ENCODE assay signal across 11 cellular contexts in the genomic region with DNA sequence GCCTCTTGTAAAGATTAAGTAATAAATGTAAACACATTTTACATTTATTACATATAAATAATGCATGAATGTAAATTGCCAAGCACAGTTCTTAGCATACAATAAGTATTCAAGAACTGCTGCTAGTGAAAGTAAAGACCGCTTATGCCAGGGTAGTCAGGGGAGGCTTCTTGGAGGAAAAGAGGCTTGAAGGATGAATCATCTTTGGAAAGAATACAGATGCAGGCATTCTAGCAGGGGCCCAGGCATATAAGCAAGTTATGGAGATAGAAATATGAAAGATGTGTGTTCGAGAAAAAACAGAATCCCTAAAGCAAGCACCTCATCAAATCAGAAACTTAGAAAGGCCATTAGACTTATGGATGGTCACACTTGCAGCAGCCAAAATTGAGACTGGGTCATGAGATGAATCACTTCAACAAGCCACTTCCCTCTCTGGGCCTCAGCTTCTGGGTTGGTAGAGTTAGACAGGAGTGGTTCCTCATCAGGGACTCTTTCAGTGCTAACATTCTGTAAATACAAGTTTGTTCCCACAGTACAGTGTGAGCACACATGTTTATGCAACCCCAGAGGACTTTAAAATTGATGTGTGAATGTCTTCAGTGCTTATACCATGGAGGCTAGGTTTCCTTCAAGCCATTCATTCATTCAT.
A peak's percentile ranks its signal among the peaks of the same experiment; 100 is the strongest.
DNase-seq lines count a peak whose midpoint lies in the region; ATAC-seq and TF ChIP-seq lines count a peak whose summit lies in the region.
"Had no signal": no experiment of that assay in that cellular context is flagged by ENCODE, and none has a peak within 500 bp of the region (broad histone marks: within the 10 kb centered on the region; RNA-seq: fewer than 3 reads in every experiment).

No MANE protein-coding gene starts in this region.

- no peak for TF ChIP-seq CTCF in GM10248 (IDR thresholded peaks at IDR 0.05; ENCODE audit: control extremely low read depth, extremely low read depth, low read depth, missing control alignments)
- no peak for TF ChIP-seq CTCF in fibroblast of mammary gland (conservative IDR thresholded peaks at IDR 0.05; ENCODE audit: control insufficient read depth, insufficient read depth, low read depth, low read length)

- no peak overlapping the region for H3K4me3 Mint-ChIP-seq in activated naive CD4-positive, alpha-beta T cell treated with anti-CD3 and anti-CD28 coated beads for 36 hours

- CTCF ChIA-PET in GM10248 (lab: Yijun Ruan, JAX): interaction anchor here (1.0 to 1.7 kb wide), 5 partner anchors 13 to 552 kb away, joined by 3 to 5 read pairs (median 3); no protein-coding TSS in a partner anchor
- CTCF ChIA-PET in activated naive CD4-positive, alpha-beta T cell treated with anti-CD3 and anti-CD28 coated beads for 36 hours (lab: Charles Lee): no interaction called here

- no peak overlapping the region for H3K27ac Mint-ChIP-seq in activated naive CD4-positive, alpha-beta T cell treated with anti-CD3 and anti-CD28 coated beads for 36 hours

- no peaks in the 10 kb centered on the region for H3K27me3 Mint-ChIP-seq in activated naive CD4-positive, alpha-beta T cell treated with anti-CD3 and anti-CD28 coated beads for 36 hours (ENCODE audit: low read depth)

- ATAC-seq in GM21723 (IDR thresholded peaks at IDR 0.05; ENCODE audit: unreplicated experiment) (peak; percentile 80), left ventricle myocardium superior (no peak)

- DNase-seq in GM10248 (ENCODE audit: extremely low spot score): peak; percentile 32
- DNase-seq in M059J (ENCODE audit: low read depth): peak; percentile 26
- peak; percentile 54 for DNase-seq in fibroblast of mammary gland (ENCODE audit: low read depth)
- no peak for DNase-seq in left ventricle myocardium superior
- no peak for DNase-seq in activated naive CD4-positive, alpha-beta T cell treated with anti-CD3 and anti-CD28 coated beads for 36 hours
- no peak for DNase-seq in activated CD4-positive, alpha-beta T cell treated with anti-CD3 and anti-CD28 coated beads, Interleukin-2, amount 50 U/mL, for 48 hours
- DNase-seq in cerebellar cortex (ENCODE audit: low spot score): no peak
- DNase-seq: activated CD4-positive, CD25-positive, alpha-beta regulatory T cell; DMS79 treated with DMSO at 0.1 percent for 48 hours; NCI-H2171 treated with DMSO at 0.1 percent for 48 hours had no signal

- no peak overlapping the region for H3K4me3 ChIP-seq in fibroblast of mammary gland (ENCODE audit: control insufficient read depth, low read depth, low read length)

- no peaks in the 10 kb centered on the region for H3K9me3 Mint-ChIP-seq in activated naive CD4-positive, alpha-beta T cell treated with anti-CD3 and anti-CD28 coated beads for 36 hours

- POLR2A ChIA-PET in GM10248 (lab: Yijun Ruan, JAX): no interaction called here

- peaks cover 5% of the 10 kb centered on the region for H3K4me1 Mint-ChIP-seq in activated naive CD4-positive, alpha-beta T cell treated with anti-CD3 and anti-CD28 coated beads for 36 hours (ENCODE audit: low read depth)

- intact Hi-C loops in left ventricle myocardium superior (cut with micrococcal nuclease): loop anchor here (5.0 kb wide), 1 partner anchor 443 kb away; no protein-coding TSS in a partner anchor
- intact Hi-C loops in activated naive CD4-positive, alpha-beta T cell treated with anti-CD3 and anti-CD28 coated beads for 36 hours (cut with micrococcal nuclease): loop anchor here (5.0 kb wide), 1 partner anchor 78 kb away; a partner anchor contains a TSS

- no peaks in the 10 kb centered on the region for H3K36me3 Mint-ChIP-seq in activated naive CD4-positive, alpha-beta T cell treated with anti-CD3 and anti-CD28 coated beads for 36 hours (ENCODE audit: low read depth)

Comparison
In these comparisons a context has a peak if more than half of its experiments do, and no peak if none do; other contexts are left out.
1. DNase-seq: peak in GM10248 (single experiment), M059J (single experiment) and fibroblast of mammary gland (single experiment); none in left ventricle myocardium superior (single experiment), activated naive CD4-positive, alpha-beta T cell treated with anti-CD3 and anti-CD28 coated beads for 36 hours (single experiment), activated CD4-positive, alpha-beta T cell treated with anti-CD3 and anti-CD28 coated beads, Interleukin-2, amount 50 U/mL, for 48 hours (0 of 2) and cerebellar cortex (single experiment).